Comparison of ENCODE assay signal across 9 cellular contexts in the genomic region with DNA sequence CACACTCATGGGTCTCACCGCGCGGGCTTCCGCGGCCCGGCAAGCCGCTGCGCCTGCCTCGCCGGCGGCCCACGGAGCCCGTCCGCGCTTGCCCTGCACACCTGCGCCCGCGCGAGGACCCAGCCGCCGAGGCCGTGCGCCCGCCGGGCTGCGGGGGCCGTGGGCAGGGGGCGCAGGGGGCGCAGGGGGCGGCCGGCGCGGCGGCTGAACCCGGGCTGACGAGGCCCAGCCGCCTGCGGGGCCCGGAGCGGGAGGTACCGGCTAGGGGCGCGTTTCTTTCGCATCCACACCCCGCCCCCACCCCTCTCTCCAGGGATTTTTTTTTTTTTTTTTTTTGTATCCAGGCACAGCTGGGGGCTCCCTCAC. TPM values are rescaled to one million over a fixed set of nuclear protein-coding genes. Genes with fewer than 3 reads are reported as not detected.
DNase-seq lines count a peak whose midpoint lies in the region; ATAC-seq and TF ChIP-seq lines count a peak whose summit lies in the region.
"Had no signal": no experiment of that assay in that cellular context is flagged by ENCODE, and none has a peak within 500 bp of the region (broad histone marks: within the 10 kb centered on the region; RNA-seq: fewer than 3 reads in every experiment).

No MANE protein-coding gene starts in this region.

- H3K4me3 ChIP-seq in GM23248 (peak overlapping the region; percentile 71), SJSA1 (peak overlapping the region; percentile 44), hepatocyte (no peak overlapping the region), skeletal muscle satellite cell (ENCODE audit: low read length) (peak overlapping the region; percentile 79)

- 0 to 1% methylated on average over 11 to 42 of the region's 45 CpGs for WGBS in GM23248 (ENCODE audit: low coverage in 1 of 2, low lambda C conversion rate in 2 of 2, missing lambda C conversion rate in 2 of 2), 2 experiments
- 5% methylated on average over 21 of the region's 45 CpGs for WGBS in hepatocyte (ENCODE audit: low lambda C conversion rate, missing lambda C conversion rate)

- H3K9me2 ChIP-seq in GM23248 (ENCODE audit: insufficient read depth): no peaks in the 10 kb centered on the region
- H3K9me2 ChIP-seq in hepatocyte (replicated peaks; ENCODE audit: insufficient read depth): no peaks in the 10 kb centered on the region

- H2AFZ ChIP-seq in GM23248 (peak overlapping the region; percentile 71; the same call in 1 of the 2 replicates), hepatocyte (peak overlapping the region; percentile 74)

- peaks cover 86% of the 10 kb centered on the region for H3K27me3 ChIP-seq in GM23248 (replicated peaks; ENCODE audit: insufficient read depth)
- H3K27me3 ChIP-seq in SJSA1 (replicated peaks): peaks cover 24% of the 10 kb centered on the region
- peaks cover 93% of the 10 kb centered on the region for H3K27me3 ChIP-seq in hepatocyte
- peaks cover 86% of the 10 kb centered on the region for H3K27me3 ChIP-seq in skeletal muscle satellite cell (ENCODE audit: control insufficient read depth, insufficient read depth, low read length)

- no peak overlapping the region for H3K27ac ChIP-seq in GM23248
- H3K27ac ChIP-seq in SJSA1: no peak overlapping the region
- no peak overlapping the region for H3K27ac ChIP-seq in hepatocyte

- H4K20me1 ChIP-seq in GM23248 (ENCODE audit: insufficient read depth) (no peaks in the 10 kb centered on the region), hepatocyte (ENCODE audit: insufficient read depth, poor library complexity, severe bottlenecking) (no peaks in the 10 kb centered on the region)

- H3K4me1 ChIP-seq in GM23248 (ENCODE audit: insufficient read depth) (no peaks in the 10 kb centered on the region), SJSA1 (replicated peaks) (peaks cover 24% of the 10 kb centered on the region), hepatocyte (ENCODE audit: insufficient read depth) (peaks cover 35% of the 10 kb centered on the region), skeletal muscle satellite cell (ENCODE audit: control insufficient read depth, insufficient read depth, low read length) (peaks cover 25% of the 10 kb centered on the region)

- H3F3A ChIP-seq in GM23248 (ENCODE audit: insufficient read depth): no peaks in the 10 kb centered on the region

- H3K36me3 ChIP-seq in GM23248 (ENCODE audit: low read depth) (no peaks in the 10 kb centered on the region), SJSA1 (no peaks in the 10 kb centered on the region), hepatocyte (replicated peaks; ENCODE audit: insufficient read depth, low read depth) (no peaks in the 10 kb centered on the region), skeletal muscle satellite cell (ENCODE audit: insufficient read depth, low read length) (no peaks in the 10 kb centered on the region)

- ATAC-seq in GM19463 (IDR thresholded peaks at IDR 0.05; ENCODE audit: unreplicated experiment): no peak
- ATAC-seq in HG02981 (IDR thresholded peaks at IDR 0.05; ENCODE audit: unreplicated experiment): no peak

- no peak overlapping the region for H3K9ac ChIP-seq in GM23248
- H3K9ac ChIP-seq in skeletal muscle satellite cell (ENCODE audit: low read depth, low read length): no peak overlapping the region

- no peaks in the 10 kb centered on the region for H3K9me3 ChIP-seq in GM23248 (ENCODE audit: low read depth)
- no peaks in the 10 kb centered on the region; the same call in 1 of the 2 replicates for H3K9me3 ChIP-seq in SJSA1 (replicated peaks)
- no peaks in the 10 kb centered on the region for H3K9me3 ChIP-seq in hepatocyte (ENCODE audit: low read depth)
- no peaks in the 10 kb centered on the region for H3K9me3 ChIP-seq in skeletal muscle satellite cell (replicated peaks; ENCODE audit: low read length)

- TF ChIP-seq CTCF in hepatocyte (IDR thresholded peaks at IDR 0.05; ENCODE audit: poor library complexity): no peak

- H3K4me2 ChIP-seq in GM23248 (ENCODE audit: unreplicated experiment): peak overlapping the region; percentile 97
- H3K4me2 ChIP-seq in hepatocyte: peak overlapping the region; percentile 100
- H3K4me2 ChIP-seq in skeletal muscle satellite cell (ENCODE audit: low read length): peak overlapping the region; percentile 98

- no peaks in the 10 kb centered on the region for H3K79me2 ChIP-seq in GM23248 (ENCODE audit: insufficient read depth)
- H3K79me2 ChIP-seq in hepatocyte: no peaks in the 10 kb centered on the region

- no peak for DNase-seq in GM23248
- DNase-seq in SJSA1 (ENCODE audit: low read depth in 1 of 2, low spot score in 2 of 2): no peak
- DNase-seq in hepatocyte (ENCODE audit: low spot score): no peak
- no peak for DNase-seq in DMS153 (lab: John Stamatoyannopoulos, UW)
- DNase-seq in nucleus accumbens (lab: John Stamatoyannopoulos, UW): no peak
- DNase-seq: amniotic stem cell had no signal

- in situ Hi-C loops in GM23248 (cut with MboI): loop anchor here (10.0 to 25.0 kb wide), 3 partner anchors 376 to 944 kb away; no protein-coding TSS in a partner anchor

RNA-seq across cellular contexts. Expression of a gene that starts 43.8 kb away (rescaled TPM):
- total RNA-seq in GM23248 (2014; rRNA removed; shearing (Covaris generic)): 25.9 and 27.0 TPM in 2 replicates
- polyA plus RNA-seq in GM23248 (2016; fragmentation: Nextera tagmentation; extraction: Ambion mirVana) (29.3 and 31.3 TPM in 2 replicates), hepatocyte (19.1 and 24.1 TPM in 2 replicates)
- total RNA-seq in SJSA1 (2014; rRNA removed; shearing (Covaris generic)): 105 and 123 TPM in 2 replicates
- total RNA-seq in hepatocyte: 25.3 and 26.1 TPM in 2 replicates
- 27.1 and 45.4 TPM in 2 replicates for total RNA-seq in skeletal muscle satellite cell (2012; rRNA removed)

RNA-seq across cellular contexts. Expression of a gene that starts 47.5 kb away (rescaled TPM):
- not detected in 2 replicates for total RNA-seq in GM23248 (2014; rRNA removed; shearing (Covaris generic))
- not detected in 2 replicates for polyA plus RNA-seq in GM23248 (2016; fragmentation: Nextera tagmentation; extraction: Ambion mirVana)
- total RNA-seq in SJSA1 (2014; rRNA removed; shearing (Covaris generic)): 0.03 and 0.81 TPM in 2 replicates
- total RNA-seq in hepatocyte: not detected in 2 replicates
- polyA plus RNA-seq in hepatocyte: not detected in 2 replicates
- not detected in 2 replicates for total RNA-seq in skeletal muscle satellite cell (2012; rRNA removed)
